23 cellular contexts compared by ENCODE assay signal in genomic region chr5:132083065-132083678, GRCh38. TPM values are rescaled to one million over a fixed set of nuclear protein-coding genes. Genes with fewer than 3 reads are reported as not detected.
A peak's percentile ranks its signal among the peaks of the same experiment; 100 is the strongest.
DNase-seq lines count a peak whose midpoint lies in the region; ATAC-seq, FAIRE-seq and TF ChIP-seq lines count a peak whose summit lies in the region.
"Had no signal": no experiment of that assay in that cellular context is flagged by ENCODE, and none has a peak within 500 bp of the region (broad histone marks: within the 10 kb centered on the region; RNA-seq: fewer than 3 reads in every experiment).

No MANE protein-coding gene starts in this region.

- H3K79me2 ChIP-seq in Loucy (ENCODE audit: insufficient read depth, low read length), result no peaks in the 10 kb centered on the region

- H3K27me3 Mint-ChIP-seq in stimulated activated naive B cell treated with anti-CD40 and anti-IgM and Interleukin-4, amounts not matched to agents 10 μg/mL and 1 μg/mL and 100 μg/mL, for 72 hours, result no peaks in the 10 kb centered on the region
- H3K27me3 Mint-ChIP-seq: naive B cell had no signal

- no peak overlapping the region for H3K4me3 ChIP-seq in Loucy (ENCODE audit: low read length, poor library complexity, severe bottlenecking)
- H3K4me3 ChIP-seq: ascending aorta, smooth muscle cell had no signal

- TF ChIP-seq CTCF in Loucy (conservative IDR thresholded peaks at IDR 0.05; ENCODE audit: low read length) (no peak), D721Med (IDR thresholded peaks at IDR 0.05; ENCODE audit: insufficient read depth, missing control alignments) (no peak)

- no peaks in the 10 kb centered on the region for H3K36me3 ChIP-seq in Loucy (ENCODE audit: insufficient read depth, low read length)
- H3K36me3 ChIP-seq: ascending aorta had no signal

- H3K36me3 Mint-ChIP-seq in activated naive CD4-positive, alpha-beta T cell treated with anti-CD3 and anti-CD28 coated beads, Interleukin-2, amount 50 U/mL, for 72 hours, result no peaks in the 10 kb centered on the region
- no peaks in the 10 kb centered on the region for H3K36me3 Mint-ChIP-seq in stimulated activated naive B cell treated with anti-CD40 and anti-IgM and Interleukin-4, amounts not matched to agents 10 μg/mL and 1 μg/mL and 100 μg/mL, for 72 hours
- H3K36me3 Mint-ChIP-seq: naive B cell had no signal

- peaks cover 11% of the 10 kb centered on the region for H3K4me1 ChIP-seq in Loucy (ENCODE audit: insufficient read depth, low read length, poor library complexity, severe bottlenecking)

- DNase-seq in activated naive CD4-positive, alpha-beta T cell treated with Interleukin-2 at 50 U/mL for 16 hours, result peak; percentile 38
- DNase-seq in activated naive CD4-positive, alpha-beta T cell treated with anti-CD3 and anti-CD28 coated beads, Interleukin-2, amount 50 U/mL, for 16 hours, result no peak
- peak in 1 of 2 donors; percentile 76 for DNase-seq in activated naive CD4-positive, alpha-beta T cell treated with anti-CD3 and anti-CD28 coated beads, Interleukin-2, amount 50 U/mL, for 72 hours (ENCODE audit: low spot score in 2 of 2)
- DNase-seq in stimulated activated naive B cell treated with anti-CD40 and anti-IgM and Interleukin-4, amounts not matched to agents 10 μg/mL and 1 μg/mL and 100 μg/mL, for 72 hours, result peak; percentile 55
- no peak for DNase-seq in stimulated activated naive CD4-positive, alpha-beta T cell treated with Interleukin-2 at 50 U/mL for 16 hours (lab: John Stamatoyannopoulos, UW)
- DNase-seq in D721Med (ENCODE audit: insufficient read length, low spot score), result no peak
- no peak for DNase-seq in GM03348 (ENCODE audit: low spot score)
- DNase-seq: COR-L47, hippocampal formation, mammary epithelial cell, naive B cell, NCI-H187 treated with DMSO at 0.1 percent for 48 hours, NCI-H446 treated with DMSO at 0.1 percent for 48 hours, substantia nigra had no signal

- peak overlapping the region in 1 of 2 donors; percentile 8 for H3K4me3 Mint-ChIP-seq in stimulated activated naive B cell treated with anti-CD40 and anti-IgM and Interleukin-4, amounts not matched to agents 10 μg/mL and 1 μg/mL and 100 μg/mL, for 72 hours
- H3K4me3 Mint-ChIP-seq: naive B cell had no signal

- no peaks in the 10 kb centered on the region for H3K9me3 ChIP-seq in Loucy (ENCODE audit: insufficient read depth, low read depth, low read length)
- H3K9me3 ChIP-seq: ascending aorta had no signal

- H3K9me3 Mint-ChIP-seq in activated naive CD4-positive, alpha-beta T cell treated with anti-CD3 and anti-CD28 coated beads, Interleukin-2, amount 50 U/mL, for 72 hours, result no peaks in the 10 kb centered on the region
- H3K9me3 Mint-ChIP-seq in stimulated activated naive B cell treated with anti-CD40 and anti-IgM and Interleukin-4, amounts not matched to agents 10 μg/mL and 1 μg/mL and 100 μg/mL, for 72 hours, result no peaks in the 10 kb centered on the region
- H3K9me3 Mint-ChIP-seq: naive B cell had no signal

- no peak overlapping the region for H2AFZ ChIP-seq in Loucy (ENCODE audit: low read length)

- peaks cover 38 to 60% of the 10 kb centered on the region in 2 donors for H3K4me1 Mint-ChIP-seq in stimulated activated naive B cell treated with anti-CD40 and anti-IgM and Interleukin-4, amounts not matched to agents 10 μg/mL and 1 μg/mL and 100 μg/mL, for 72 hours
- H3K4me1 Mint-ChIP-seq: naive B cell had no signal

- ATAC-seq in activated naive CD4-positive, alpha-beta T cell treated with anti-CD3 and anti-CD28 coated beads, Interleukin-2, amount 50 U/mL, for 72 hours, result peak; percentile 78 to 87
- peak; percentile 87 to 94 for ATAC-seq in stimulated activated naive B cell treated with anti-CD40 and anti-IgM and Interleukin-4, amounts not matched to agents 10 μg/mL and 1 μg/mL and 100 μg/mL, for 72 hours (replicated peaks)
- ATAC-seq: HepG2 had no signal

- H3K27me3 ChIP-seq in Loucy (ENCODE audit: insufficient read depth, low read length, poor library complexity, severe bottlenecking), result no peaks in the 10 kb centered on the region
- H3K27me3 ChIP-seq: ascending aorta had no signal

- no peak for FAIRE-seq in D721Med (lab: Jason Lieb, UNC)
- FAIRE-seq: endometrium, HepG2, keratinocyte had no signal

- peak overlapping the region; percentile 18 for H3K4me2 ChIP-seq in Loucy (ENCODE audit: low read depth, low read length, poor library complexity, severe bottlenecking)
- H3K4me2 ChIP-seq: smooth muscle cell had no signal

- peak overlapping the region; percentile 9 for H3K9ac ChIP-seq in Loucy (ENCODE audit: low read depth, low read length, poor library complexity, severe bottlenecking)

- H3K9me2 ChIP-seq in Loucy (replicated peaks; ENCODE audit: low read depth, low read length), result no peaks in the 10 kb centered on the region

- H3K27ac Mint-ChIP-seq in activated naive CD4-positive, alpha-beta T cell treated with anti-CD3 and anti-CD28 coated beads, Interleukin-2, amount 50 U/mL, for 72 hours, result peak overlapping the region; percentile 55 to 62
- H3K27ac Mint-ChIP-seq in stimulated activated naive B cell treated with anti-CD40 and anti-IgM and Interleukin-4, amounts not matched to agents 10 μg/mL and 1 μg/mL and 100 μg/mL, for 72 hours, result peak overlapping the region; percentile 75
- H3K27ac Mint-ChIP-seq: naive B cell had no signal

- H3F3A ChIP-seq in Loucy (ENCODE audit: low read depth), result no peaks in the 10 kb centered on the region

- no peaks in the 10 kb centered on the region for H4K20me1 ChIP-seq in Loucy (ENCODE audit: insufficient read depth, low read length, poor library complexity, severe bottlenecking)

RNA-seq across cellular contexts. Expression of gene CSF2, which starts 9.6 kb away (rescaled TPM):
- total RNA-seq in activated naive CD4-positive, alpha-beta T cell treated with anti-CD3 and anti-CD28 coated beads, Interleukin-2, amount 50 U/mL, for 72 hours, result 10 to 100 TPM in 1 of 2 donors, 1 to 10 TPM in 1; 8.4 to 39.7 TPM
- total RNA-seq: ascending aorta, chondrocyte, HepG2, posterior vena cava, smooth muscle cell had no signal

RNA-seq across cellular contexts. Expression of gene IL3, which starts 22.7 kb away (rescaled TPM):
- total RNA-seq in activated naive CD4-positive, alpha-beta T cell treated with anti-CD3 and anti-CD28 coated beads, Interleukin-2, amount 50 U/mL, for 72 hours, result 1 to 10 TPM in 1 of 2 donors, not detected in 1; 9.7 TPM
- total RNA-seq: ascending aorta, chondrocyte, fibroblast of villous mesenchyme, HepG2, mammary epithelial cell, posterior vena cava, smooth muscle cell had no signal

Comparison
In these comparisons a context has a peak if more than half of its experiments do, and no peak if none do; other contexts are left out.
1. DNase-seq: peak in activated naive CD4-positive, alpha-beta T cell treated with Interleukin-2 at 50 U/mL for 16 hours (single experiment) and stimulated activated naive B cell treated with anti-CD40 and anti-IgM and Interleukin-4, amounts not matched to agents 10 μg/mL and 1 μg/mL and 100 μg/mL, for 72 hours (single experiment); none in activated naive CD4-positive, alpha-beta T cell treated with anti-CD3 and anti-CD28 coated beads, Interleukin-2, amount 50 U/mL, for 16 hours (single experiment), stimulated activated naive CD4-positive, alpha-beta T cell treated with Interleukin-2 at 50 U/mL for 16 hours (single experiment), D721Med (single experiment) and GM03348 (single experiment).